11 cellular contexts compared by ENCODE assay signal in the genomic region with DNA sequence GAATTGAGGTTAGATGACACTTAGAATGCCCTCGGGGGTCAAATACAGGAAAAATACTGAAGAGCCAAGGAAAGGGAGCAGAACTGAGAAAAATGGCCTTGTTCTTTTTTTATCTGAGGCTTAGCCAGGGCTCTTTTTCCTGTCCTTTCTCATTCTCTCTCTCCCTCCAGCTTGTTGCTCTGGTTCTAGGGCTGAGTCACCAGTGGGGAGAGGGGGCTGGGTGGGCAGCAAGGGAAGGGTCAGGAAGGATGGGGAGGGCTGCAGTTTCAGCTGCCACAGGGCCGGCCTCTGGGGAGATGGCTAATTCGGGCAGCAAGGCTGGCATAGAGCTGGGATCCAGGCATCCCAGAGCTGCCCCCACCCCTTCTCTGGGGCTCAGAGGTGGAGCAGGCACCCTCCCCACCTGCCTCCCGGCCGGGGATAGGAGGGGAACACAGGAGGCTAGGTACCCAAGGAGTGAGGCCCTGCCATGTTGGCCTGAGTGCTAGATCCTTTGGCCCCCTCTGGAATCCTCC. TPM values are rescaled to one million over a fixed set of nuclear protein-coding genes. Genes with fewer than 3 reads are reported as not detected.
DNase-seq lines count a peak whose midpoint lies in the region; ATAC-seq, FAIRE-seq and TF ChIP-seq lines count a peak whose summit lies in the region.
"Had no signal": no experiment of that assay in that cellular context is flagged by ENCODE, and none has a peak within 500 bp of the region (broad histone marks: within the 10 kb centered on the region; RNA-seq: fewer than 3 reads in every experiment).

No MANE protein-coding gene starts in this region.

- H4K8ac ChIP-seq in H9 (replicated peaks; ENCODE audit: insufficient read length, low read depth, low read length), result no peak overlapping the region

- DNase-seq in AG04450 (ENCODE audit: low read depth, low spot score), result no peak
- DNase-seq in fibroblast of lung (ENCODE audit: low read depth in 2 of 2), result peak; percentile 56 to 70
- peak; percentile 93 for DNase-seq in osteoblast (ENCODE audit: insufficient read length, low spot score, missing footprints)
- no peak for DNase-seq in frontal cortex (ENCODE audit: low spot score in 2 of 2)
- DNase-seq in H9, result no peak
- DNase-seq: stimulated activated CD4-positive, alpha-beta T cell treated with anti-CD3 and anti-CD28 coated beads, Interleukin-2, amount 100 ng/mL, for 48 hours had no signal

- H3K4ac ChIP-seq in H9 (ENCODE audit: low read depth, low read length), result no peak overlapping the region

- H3K27ac Mint-ChIP-seq in H9, result no peak overlapping the region
- H3K27ac Mint-ChIP-seq: dendritic cell treated with granulocyte-macrophage colony-stimulating factor and Interleukin-4, amounts not matched to agents 40 ng/mL and 50 ng/mL, for 4 days; memory B cell had no signal

- ATAC-seq in SK-N-SH treated with all-trans-retinoic acid at 6 μM for 48 hours (no peak), HG02885 (IDR thresholded peaks at IDR 0.05; ENCODE audit: poor library complexity, unreplicated experiment) (no peak), HG03280 (IDR thresholded peaks at IDR 0.05; ENCODE audit: unreplicated experiment) (no peak)

- H3K56ac ChIP-seq in H9 (ENCODE audit: insufficient read length, low read depth, low read length), result no peak overlapping the region

- peaks cover 2% of the 10 kb centered on the region for H3K36me3 ChIP-seq in fibroblast of lung (ENCODE audit: control insufficient read depth, insufficient read depth, low read length)
- no peaks in the 10 kb centered on the region for H3K36me3 ChIP-seq in osteoblast (ENCODE audit: insufficient read depth, low read length)

- H3K4me2 ChIP-seq in fibroblast of lung (ENCODE audit: extremely low read depth, insufficient read depth, low read length), result peak overlapping the region; percentile 71
- H3K4me2 ChIP-seq in osteoblast (ENCODE audit: insufficient read depth, low read length), result peak overlapping the region; percentile 98
- no peak overlapping the region for H3K4me2 ChIP-seq in H9 (ENCODE audit: insufficient read depth, insufficient read length, low read length)

- WGBS in H9 (ENCODE audit: extremely low coverage, insufficient read length, low lambda C conversion rate), result no CpG with 5 or more reads among the region's 5 CpGs

- H3K4me1 Mint-ChIP-seq in H9, result peaks cover 28 to 32% of the 10 kb centered on the region in 2 experiments

- H3K4me3 Mint-ChIP-seq in H9, result no peak overlapping the region
- H3K4me3 Mint-ChIP-seq: dendritic cell treated with granulocyte-macrophage colony-stimulating factor and Interleukin-4, amounts not matched to agents 40 ng/mL and 50 ng/mL, for 4 days; memory B cell had no signal

- H3K9me3 Mint-ChIP-seq in H9, result no peaks in the 10 kb centered on the region
- H3K9me3 Mint-ChIP-seq: dendritic cell treated with granulocyte-macrophage colony-stimulating factor and Interleukin-4, amounts not matched to agents 40 ng/mL and 50 ng/mL, for 4 days; memory B cell had no signal

- H2BK20ac ChIP-seq in H9 (ENCODE audit: low read depth, low read length, poor library complexity, severe bottlenecking), result no peak overlapping the region

- H3K23me2 ChIP-seq in H9 (ENCODE audit: insufficient read length, low read depth, low read length, poor library complexity, severe bottlenecking), result peaks cover 15% of the 10 kb centered on the region

- H3K9me3 ChIP-seq in AG04450 (ENCODE audit: control insufficient read depth, insufficient read depth, low read length), result no peaks in the 10 kb centered on the region
- no peaks in the 10 kb centered on the region for H3K9me3 ChIP-seq in fibroblast of lung (ENCODE audit: control insufficient read depth, insufficient read depth, low read depth, low read length)
- no peaks in the 10 kb centered on the region for H3K9me3 ChIP-seq in osteoblast (ENCODE audit: low read depth, low read length)
- no peaks in the 10 kb centered on the region for H3K9me3 ChIP-seq in H9 (ENCODE audit: control insufficient read depth, low read depth, low read length)

- H4K20me1 ChIP-seq in fibroblast of lung (ENCODE audit: control insufficient read depth, extremely low read depth, insufficient read depth, low read length) (no peaks in the 10 kb centered on the region), osteoblast (ENCODE audit: insufficient read depth, low read length) (peaks cover 5% of the 10 kb centered on the region), H9 (ENCODE audit: control insufficient read depth, insufficient read depth, insufficient read length) (no peaks in the 10 kb centered on the region)

- peaks cover 19% of the 10 kb centered on the region for H3K27me3 Mint-ChIP-seq in H9 (ENCODE audit: low read depth)

- no peaks in the 10 kb centered on the region for H3K27me3 ChIP-seq in AG04450 (ENCODE audit: control insufficient read depth, insufficient read depth, low read length)
- H3K27me3 ChIP-seq in fibroblast of lung (ENCODE audit: control insufficient read depth, insufficient read depth, low read length), result no peaks in the 10 kb centered on the region
- no peaks in the 10 kb centered on the region for H3K27me3 ChIP-seq in osteoblast (ENCODE audit: insufficient read depth, low read length)
- H3K27me3 ChIP-seq in H9 (ENCODE audit: insufficient read depth, low read length), result no peaks in the 10 kb centered on the region

- H3K4me3 ChIP-seq in AG04450 (ENCODE audit: low read depth, low read length), result peak overlapping the region; percentile 36
- peak overlapping the region in 2 of 4 experiments; percentile 9 to 82 for H3K4me3 ChIP-seq in fibroblast of lung (replicated peaks in 1 of 4; ENCODE audit: control extremely low read depth in 1 of 4, insufficient read depth in 1 of 4, low read depth in 3 of 4, low read length in 4 of 4)
- H3K4me3 ChIP-seq in osteoblast (ENCODE audit: insufficient read depth, low read length), result peak overlapping the region; percentile 20

- H4K91ac ChIP-seq in H9 (ENCODE audit: insufficient read length, low read depth, low read length), result no peak overlapping the region

- H3K9ac ChIP-seq in fibroblast of lung (ENCODE audit: insufficient read depth, low read length) (no peak overlapping the region), H9 (ENCODE audit: extremely low read depth, insufficient read length, low read length) (no peak overlapping the region)

- H2BK12ac ChIP-seq in H9 (ENCODE audit: insufficient read length, low read depth, low read length), result no peak overlapping the region

- H3K27ac ChIP-seq in AG04450 (ENCODE audit: low read depth, low read length) (peak overlapping the region; percentile 77), fibroblast of lung (ENCODE audit: insufficient read depth, low read length) (peak overlapping the region; percentile 54), osteoblast (ENCODE audit: low read depth, low read length) (peak overlapping the region; percentile 95), H9 (ENCODE audit: insufficient read length, low read depth, low read length) (no peak overlapping the region)

- H2AFZ ChIP-seq in fibroblast of lung (ENCODE audit: low read length) (no peak overlapping the region), osteoblast (ENCODE audit: low read length) (no peak overlapping the region), H9 (ENCODE audit: low read length) (no peak overlapping the region)

- H3K36me3 Mint-ChIP-seq in H9 (ENCODE audit: insufficient read depth in 1 of 3, low read depth in 3 of 3), result no peaks in the 10 kb centered on the region
- H3K36me3 Mint-ChIP-seq: memory B cell had no signal

- no peak for FAIRE-seq in frontal cortex (lab: Jason Lieb, UNC)

- no peak overlapping the region for H2BK15ac ChIP-seq in H9 (ENCODE audit: low read depth, low read length)

- H3K79me2 ChIP-seq in fibroblast of lung (ENCODE audit: control insufficient read depth, insufficient read depth, low read length), result peaks cover 88% of the 10 kb centered on the region
- H3K79me2 ChIP-seq in osteoblast (ENCODE audit: insufficient read depth, low read length), result peaks cover 86% of the 10 kb centered on the region
- no peaks in the 10 kb centered on the region for H3K79me2 ChIP-seq in H9 (ENCODE audit: insufficient read depth, low read length)

- no peak overlapping the region for H2AK5ac ChIP-seq in H9 (ENCODE audit: insufficient read length, low read length)

- no peak overlapping the region for H3T11ph ChIP-seq in H9 (ENCODE audit: low read length)

- no peak overlapping the region for H4K5ac ChIP-seq in H9 (ENCODE audit: insufficient read length, low read depth, low read length)

- H3K4me1 ChIP-seq in fibroblast of lung (ENCODE audit: control insufficient read depth, extremely low read depth, insufficient read depth, low read length), result peaks cover 67% of the 10 kb centered on the region
- H3K4me1 ChIP-seq in osteoblast (ENCODE audit: insufficient read depth, low read length), result peaks cover 83% of the 10 kb centered on the region
- H3K4me1 ChIP-seq in H9 (ENCODE audit: insufficient read depth, low read length), result peaks cover 4% of the 10 kb centered on the region; the same call in 1 of the 2 replicates

- CTCF ChIA-PET in AG04450 (lab: Charles Lee), result interaction anchor here (2.2 kb wide), 1 partner anchor 34 kb away, joined by 13 read pairs; no protein-coding TSS in a partner anchor

- POLR2A ChIA-PET in AG04450 (lab: Yijun Ruan, JAX), result interaction anchor here (0.6 kb wide), 2 partner anchors 362 to 483 kb away, joined by 3 read pairs; no protein-coding TSS in a partner anchor

- H2BK120ac ChIP-seq in H9 (ENCODE audit: low read depth, low read length, poor library complexity, severe bottlenecking), result no peak overlapping the region

- H3K79me1 ChIP-seq in H9 (ENCODE audit: insufficient read depth, low read depth, low read length, poor library complexity, severe bottlenecking), result no peaks in the 10 kb centered on the region

- TF ChIP-seq CTCF in AG04450 (IDR thresholded peaks at IDR 0.05; ENCODE audit: low read depth, low read length) (no peak), fibroblast of lung (conservative IDR thresholded peaks at IDR 0.05 in 1 of 2, IDR thresholded peaks at IDR 0.05 in 1 of 2; ENCODE audit: low read depth in 1 of 2, low read length in 2 of 2) (no peak), osteoblast (IDR thresholded peaks at IDR 0.05; ENCODE audit: extremely low read depth, low read depth, low read length) (no peak), H9 (conservative IDR thresholded peaks at IDR 0.05) (no peak)

- no peak overlapping the region for H2BK5ac ChIP-seq in H9 (ENCODE audit: insufficient read length, low read length)

- H3K23ac ChIP-seq in H9 (ENCODE audit: insufficient read length, low read depth, low read length), result no peak overlapping the region

- no peak overlapping the region for H3K18ac ChIP-seq in H9 (ENCODE audit: insufficient read length, low read depth, low read length)

- H3K14ac ChIP-seq in H9 (ENCODE audit: insufficient read depth, low read length), result no peak overlapping the region

RNA-seq across cellular contexts. Expression of gene ITGA3, which starts 3.9 kb away (rescaled TPM):
- polyA plus RNA-seq in AG04450 (2011; rRNA removed) (39.9 and 62.4 TPM in 2 replicates), fibroblast of lung (67.3 and 76.6 TPM in 2 replicates)
- 101 and 116 TPM in 2 replicates for polyA minus RNA-seq in AG04450 (2011; rRNA and poly(A)+ RNA removed)
- total RNA-seq in fibroblast of lung (89.1 and 269 TPM in 2 replicates), osteoblast (73.4 and 81.4 TPM in 2 replicates), frontal cortex (20.0 TPM), H9 (2021) (22.5 and 22.7 TPM in 2 replicates)
- polyA plus RNA-seq in fibroblast of lung (2012), result 120 and 129 TPM in 2 replicates
- 307 and 449 TPM in 2 replicates for polyA minus RNA-seq in fibroblast of lung (ENCODE audit: low replicate concordance)

RNA-seq across cellular contexts. Expression of gene PDK2, which starts 35.3 kb away (rescaled TPM):
- polyA plus RNA-seq in AG04450 (2011; rRNA removed) (62.4 and 81.7 TPM in 2 replicates), fibroblast of lung (41.0 and 44.6 TPM in 2 replicates)
- 87.6 and 106 TPM in 2 replicates for polyA minus RNA-seq in AG04450 (2011; rRNA and poly(A)+ RNA removed)
- total RNA-seq in fibroblast of lung (19.2 and 19.3 TPM in 2 replicates), osteoblast (43.4 and 54.8 TPM in 2 replicates), frontal cortex (11.8 TPM), H9 (2021) (16.2 and 19.9 TPM in 2 replicates)
- polyA plus RNA-seq in fibroblast of lung (2012), result 27.6 and 28.3 TPM in 2 replicates
- polyA minus RNA-seq in fibroblast of lung (ENCODE audit: low replicate concordance), result 178 and 230 TPM in 2 replicates

Comparison
In these comparisons a context has a peak if more than half of its experiments do, and no peak if none do; other contexts are left out.
1. DNase-seq: peak in fibroblast of lung (2 of 2) and osteoblast (single experiment); none in AG04450 (single experiment), frontal cortex (0 of 2) and H9 (single experiment).